8 cellular contexts compared by ENCODE assay signal in the genomic region with DNA sequence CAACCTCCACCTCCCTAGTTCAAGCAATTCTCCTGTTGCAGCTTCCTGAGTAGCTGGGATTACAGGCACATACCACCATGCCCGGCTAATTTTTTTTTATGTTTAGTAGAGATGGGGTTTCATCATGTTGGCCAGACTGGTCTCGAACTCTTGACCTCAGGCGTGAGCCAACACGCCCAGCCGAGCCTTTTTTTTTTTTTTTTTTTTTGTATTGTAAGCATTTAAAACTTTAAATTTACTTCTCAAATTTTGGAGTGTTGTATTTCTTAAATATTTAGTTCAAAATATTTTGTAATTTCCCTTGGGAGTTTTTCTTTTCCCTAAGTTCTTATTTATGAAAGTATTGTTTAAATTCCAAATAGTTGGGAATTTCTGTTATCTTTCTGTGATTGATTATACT.
"Had no signal": no experiment of that assay in that cellular context is flagged by ENCODE, and none has a peak within 500 bp of the region (broad histone marks: within the 10 kb centered on the region; RNA-seq: fewer than 3 reads in every experiment).

No MANE protein-coding gene starts in this region.

- DNase-seq: GM23248, GOT3, H7, HFFc6, IMR-90, Karpas-422, KBM-7 had no signal

- ATAC-seq: HCT116 had no signal
